ENCODE assay signal across 1 cellular context in genomic region chr19:54606230-54606629, GRCh38.
TF ChIP-seq lines count a peak whose summit lies in the region.

No MANE protein-coding gene starts in this region.

TF ChIP-seq in SK-N-SH treated with all-trans-retinoic acid at 6 μM for 48 hours, 23 proteins besides CTCF, POLR2A, EP300 and RAD21 (continued from another document):
- TF ChIP-seq PATZ1 (CRISPR knock-in tag; IDR thresholded peaks at IDR 0.05; ENCODE audit: borderline replicate concordance), result no peak
